8 cellular contexts compared by ENCODE assay signal in genomic region chr1:19435851-19436465, GRCh38. TPM values are rescaled to one million over a fixed set of nuclear protein-coding genes. Genes with fewer than 3 reads are reported as not detected.
DNase-seq lines count a peak whose midpoint lies in the region; TF ChIP-seq lines count a peak whose summit lies in the region.

No MANE protein-coding gene starts in this region.

- H3K4me3 ChIP-seq in AG10803 (ENCODE audit: low read length) (no peak overlapping the region), dorsolateral prefrontal cortex (no peak overlapping the region), ovary (no peak overlapping the region), MG63 (no peak overlapping the region)

- 49 to 64% (median 50%) methylated on average over 13 of the region's 13 CpGs for WGBS in ovary, 3 donors

- TF ChIP-seq EP300 in ovary (IDR thresholded peaks at IDR 0.05), result no peak

- DNase-seq in AG10803 (ENCODE audit: low read depth), result peak; percentile 75
- no peak for DNase-seq in RWPE1 (ENCODE audit: low spot score)
- DNase-seq in dorsolateral prefrontal cortex, result no peak
- peak in 1 of 5 donors; percentile 51 for DNase-seq in ovary
- DNase-seq in MG63, result no peak
- no peak for DNase-seq in HT-29 (ENCODE audit: low spot score)
- no peak for DNase-seq in RKO (ENCODE audit: low spot score)
- no peak for DNase-seq in endothelial cell (ENCODE audit: low spot score)

- TF ChIP-seq POLR2A in ovary (IDR thresholded peaks at IDR 0.05), result no peak

- H3K27me3 ChIP-seq in dorsolateral prefrontal cortex (no peaks in the 10 kb centered on the region), ovary (no peaks in the 10 kb centered on the region), MG63 (no peaks in the 10 kb centered on the region)

- H3K9me3 ChIP-seq in ovary, result no peaks in the 10 kb centered on the region
- H3K9me3 ChIP-seq in MG63, result no peaks in the 10 kb centered on the region

- CTCF ChIA-PET in RWPE1 (lab: Yijun Ruan, JAX), result no interaction called here

- H3K27me3 Mint-ChIP-seq in endothelial cell (ENCODE audit: unreplicated experiment), result no peaks in the 10 kb centered on the region

- H3K4me1 ChIP-seq in ovary (ENCODE audit: insufficient read depth), result peaks cover 54% of the 10 kb centered on the region

- H3K4me3 Mint-ChIP-seq in endothelial cell (ENCODE audit: unreplicated experiment), result no peak overlapping the region

- H3K4me1 Mint-ChIP-seq in endothelial cell (ENCODE audit: unreplicated experiment), result peaks cover 32% of the 10 kb centered on the region

- H3K27ac Mint-ChIP-seq in endothelial cell (ENCODE audit: unreplicated experiment), result no peak overlapping the region

- TF ChIP-seq CTCF in AG10803 (conservative IDR thresholded peaks at IDR 0.05; ENCODE audit: low read length) (no peak), RWPE1 (conservative IDR thresholded peaks at IDR 0.05; ENCODE audit: low read depth) (no peak), dorsolateral prefrontal cortex (IDR thresholded peaks at IDR 0.05 in 54 of 56, conservative IDR thresholded peaks at IDR 0.05 in 2 of 56; ENCODE audit: low read depth in 1 of 56, partially characterized antibody in 56 of 56) (no peak), ovary (IDR thresholded peaks at IDR 0.05) (no peak), endothelial cell (IDR thresholded peaks at IDR 0.05; ENCODE audit: unreplicated experiment) (no peak)

- peak overlapping the region; percentile 73 for H3K27ac ChIP-seq in RWPE1
- H3K27ac ChIP-seq in dorsolateral prefrontal cortex, result peak overlapping the region in 57 of 59 donors; percentile 3 to 90 (median 73)
- peak overlapping the region; percentile 41 to 95 for H3K27ac ChIP-seq in ovary

- intact Hi-C loops in dorsolateral prefrontal cortex (cut with DNase I), result loop anchor here in 1 of 2 donors (10.0 kb wide), 1 partner anchor 49 kb away; the partner anchor contains the start of gene CAPZB
- intact Hi-C loops in ovary (cut with DNase I), result loop anchor here in 2 of 4 donors (5.0 to 10.0 kb wide), 2 partner anchors 49 to 51 kb away; partner anchors contain the start of gene CAPZB (in 2 of the 2)

- H3K36me3 ChIP-seq in ovary (no peaks in the 10 kb centered on the region), MG63 (peaks cover 31% of the 10 kb centered on the region)

- H3K36me3 Mint-ChIP-seq in endothelial cell (ENCODE audit: low read depth, unreplicated experiment), result no peaks in the 10 kb centered on the region

- POLR2A ChIA-PET in RWPE1 (lab: Yijun Ruan, JAX; ENCODE audit: low non-redundant PET), result interaction anchor here (0.5 kb wide), 1 partner anchor 19 kb away, joined by 5 read pairs; no protein-coding TSS in a partner anchor

- no peaks in the 10 kb centered on the region for H3K9me3 Mint-ChIP-seq in endothelial cell (ENCODE audit: unreplicated experiment)

RNA-seq across cellular contexts. Expression of gene CAPZB, which starts 49.4 kb away (rescaled TPM):
- 100 to 1,000 TPM; 118 to 250 (median 198) TPM for total RNA-seq in dorsolateral prefrontal cortex
- total RNA-seq in ovary, result 100 to 1,000 TPM in 5 of 7 donors, 10 to 100 TPM in 2; 85.0 to 347 (median 258) TPM
- polyA plus RNA-seq in ovary, result 100 to 1,000 TPM; 253 to 391 TPM
- 316 and 357 TPM in 2 replicates for total RNA-seq in MG63 (2014; rRNA removed; shearing (Covaris generic); ENCODE audit: low replicate concordance)
- total RNA-seq in HT-29 (2014; rRNA removed; shearing (Covaris generic)), result 71.9 and 87.3 TPM in 2 replicates
- 414 TPM for total RNA-seq in endothelial cell (ENCODE audit: unreplicated experiment)
